ENCODE assay signal across 1 cellular context in the genomic region with DNA sequence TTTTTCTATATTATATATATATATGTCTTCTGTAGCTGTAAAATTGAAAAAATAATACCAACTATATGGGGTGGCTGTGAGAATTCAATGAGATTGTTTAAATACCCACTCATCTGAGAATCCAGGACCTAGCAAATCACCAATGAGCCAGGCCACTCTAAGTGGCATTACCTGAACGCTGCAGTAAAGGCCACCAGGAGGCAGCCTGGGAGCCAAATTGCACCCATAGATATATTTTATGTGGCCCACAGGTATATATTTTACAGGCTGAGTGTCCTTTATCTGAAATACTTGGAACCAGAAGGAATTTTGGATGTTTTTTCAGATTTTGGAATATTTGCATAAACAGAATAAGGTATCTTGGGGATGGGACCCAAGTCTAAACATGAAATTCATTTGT.
TF ChIP-seq lines count a peak whose summit lies in the region.

No MANE protein-coding gene starts in this region.

TF ChIP-seq in GM23338, 12 proteins besides CTCF, POLR2A, EP300 and RAD21:
- TF ChIP-seq, protein P1, sequence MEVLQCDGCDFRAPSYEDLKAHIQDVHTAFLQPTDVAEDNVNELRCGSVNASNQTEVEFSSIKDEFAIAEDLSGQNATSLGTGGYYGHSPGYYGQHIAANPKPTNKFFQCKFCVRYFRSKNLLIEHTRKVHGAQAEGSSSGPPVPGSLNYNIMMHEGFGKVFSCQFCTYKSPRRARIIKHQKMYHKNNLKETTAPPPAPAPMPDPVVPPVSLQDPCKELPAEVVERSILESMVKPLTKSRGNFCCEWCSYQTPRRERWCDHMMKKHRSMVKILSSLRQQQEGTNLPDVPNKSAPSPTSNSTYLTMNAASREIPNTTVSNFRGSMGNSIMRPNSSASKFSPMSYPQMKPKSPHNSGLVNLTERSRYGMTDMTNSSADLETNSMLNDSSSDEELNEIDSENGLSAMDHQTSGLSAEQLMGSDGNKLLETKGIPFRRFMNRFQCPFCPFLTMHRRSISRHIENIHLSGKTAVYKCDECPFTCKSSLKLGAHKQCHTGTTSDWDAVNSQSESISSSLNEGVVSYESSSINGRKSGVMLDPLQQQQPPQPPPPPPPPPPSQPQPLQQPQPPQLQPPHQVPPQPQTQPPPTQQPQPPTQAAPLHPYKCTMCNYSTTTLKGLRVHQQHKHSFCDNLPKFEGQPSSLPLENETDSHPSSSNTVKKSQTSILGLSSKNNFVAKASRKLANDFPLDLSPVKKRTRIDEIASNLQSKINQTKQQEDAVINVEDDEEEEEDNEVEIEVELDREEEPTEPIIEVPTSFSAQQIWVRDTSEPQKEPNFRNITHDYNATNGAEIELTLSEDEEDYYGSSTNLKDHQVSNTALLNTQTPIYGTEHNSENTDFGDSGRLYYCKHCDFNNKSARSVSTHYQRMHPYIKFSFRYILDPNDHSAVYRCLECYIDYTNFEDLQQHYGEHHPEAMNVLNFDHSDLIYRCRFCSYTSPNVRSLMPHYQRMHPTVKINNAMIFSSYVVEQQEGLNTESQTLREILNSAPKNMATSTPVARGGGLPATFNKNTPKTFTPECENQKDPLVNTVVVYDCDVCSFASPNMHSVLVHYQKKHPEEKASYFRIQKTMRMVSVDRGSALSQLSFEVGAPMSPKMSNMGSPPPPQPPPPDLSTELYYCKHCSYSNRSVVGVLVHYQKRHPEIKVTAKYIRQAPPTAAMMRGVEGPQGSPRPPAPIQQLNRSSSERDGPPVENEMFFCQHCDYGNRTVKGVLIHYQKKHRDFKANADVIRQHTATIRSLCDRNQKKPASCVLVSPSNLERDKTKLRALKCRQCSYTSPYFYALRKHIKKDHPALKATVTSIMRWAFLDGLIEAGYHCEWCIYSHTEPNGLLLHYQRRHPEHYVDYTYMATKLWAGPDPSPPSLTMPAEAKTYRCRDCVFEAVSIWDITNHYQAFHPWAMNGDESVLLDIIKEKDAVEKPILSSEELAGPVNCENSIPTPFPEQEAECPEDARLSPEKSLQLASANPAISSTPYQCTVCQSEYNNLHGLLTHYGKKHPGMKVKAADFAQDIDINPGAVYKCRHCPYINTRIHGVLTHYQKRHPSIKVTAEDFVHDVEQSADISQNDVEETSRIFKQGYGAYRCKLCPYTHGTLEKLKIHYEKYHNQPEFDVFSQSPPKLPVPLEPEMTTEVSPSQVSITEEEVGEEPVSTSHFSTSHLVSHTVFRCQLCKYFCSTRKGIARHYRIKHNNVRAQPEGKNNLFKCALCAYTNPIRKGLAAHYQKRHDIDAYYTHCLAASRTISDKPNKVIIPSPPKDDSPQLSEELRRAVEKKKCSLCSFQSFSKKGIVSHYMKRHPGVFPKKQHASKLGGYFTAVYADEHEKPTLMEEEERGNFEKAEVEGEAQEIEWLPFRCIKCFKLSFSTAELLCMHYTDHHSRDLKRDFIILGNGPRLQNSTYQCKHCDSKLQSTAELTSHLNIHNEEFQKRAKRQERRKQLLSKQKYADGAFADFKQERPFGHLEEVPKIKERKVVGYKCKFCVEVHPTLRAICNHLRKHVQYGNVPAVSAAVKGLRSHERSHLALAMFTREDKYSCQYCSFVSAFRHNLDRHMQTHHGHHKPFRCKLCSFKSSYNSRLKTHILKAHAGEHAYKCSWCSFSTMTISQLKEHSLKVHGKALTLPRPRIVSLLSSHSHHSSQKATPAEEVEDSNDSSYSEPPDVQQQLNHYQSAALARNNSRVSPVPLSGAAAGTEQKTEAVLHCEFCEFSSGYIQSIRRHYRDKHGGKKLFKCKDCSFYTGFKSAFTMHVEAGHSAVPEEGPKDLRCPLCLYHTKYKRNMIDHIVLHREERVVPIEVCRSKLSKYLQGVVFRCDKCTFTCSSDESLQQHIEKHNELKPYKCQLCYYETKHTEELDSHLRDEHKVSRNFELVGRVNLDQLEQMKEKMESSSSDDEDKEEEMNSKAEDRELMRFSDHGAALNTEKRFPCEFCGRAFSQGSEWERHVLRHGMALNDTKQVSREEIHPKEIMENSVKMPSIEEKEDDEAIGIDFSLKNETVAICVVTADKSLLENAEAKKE (CRISPR knock-in tag; IDR thresholded peaks at IDR 0.05) = no peak
- TF ChIP-seq STAT1 (IDR thresholded peaks at IDR 0.05; ENCODE audit: unreplicated experiment) = no peak
- no peak for TF ChIP-seq ZNF114 (CRISPR knock-in tag; IDR thresholded peaks at IDR 0.05)
- no peak for TF ChIP-seq EZH2 (IDR thresholded peaks at IDR 0.05; ENCODE audit: low read depth, unreplicated experiment)
- no peak for TF ChIP-seq JUNB (IDR thresholded peaks at IDR 0.05; ENCODE audit: unreplicated experiment)
- no peak for TF ChIP-seq CREB1 (CRISPR knock-in tag; IDR thresholded peaks at IDR 0.05; ENCODE audit: low read depth)
- TF ChIP-seq NANOG (IDR thresholded peaks at IDR 0.05; ENCODE audit: borderline replicate concordance) = no peak
- TF ChIP-seq, protein P2, sequence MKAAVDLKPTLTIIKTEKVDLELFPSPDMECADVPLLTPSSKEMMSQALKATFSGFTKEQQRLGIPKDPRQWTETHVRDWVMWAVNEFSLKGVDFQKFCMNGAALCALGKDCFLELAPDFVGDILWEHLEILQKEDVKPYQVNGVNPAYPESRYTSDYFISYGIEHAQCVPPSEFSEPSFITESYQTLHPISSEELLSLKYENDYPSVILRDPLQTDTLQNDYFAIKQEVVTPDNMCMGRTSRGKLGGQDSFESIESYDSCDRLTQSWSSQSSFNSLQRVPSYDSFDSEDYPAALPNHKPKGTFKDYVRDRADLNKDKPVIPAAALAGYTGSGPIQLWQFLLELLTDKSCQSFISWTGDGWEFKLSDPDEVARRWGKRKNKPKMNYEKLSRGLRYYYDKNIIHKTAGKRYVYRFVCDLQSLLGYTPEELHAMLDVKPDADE (IDR thresholded peaks at IDR 0.05) = no peak
- TF ChIP-seq EZH2phosphoT487 (IDR thresholded peaks at IDR 0.05; ENCODE audit: unreplicated experiment) = no peak
- no peak for TF ChIP-seq ZNF331 (CRISPR knock-in tag; IDR thresholded peaks at IDR 0.05; ENCODE audit: low read depth)
